ENCODE assay signal across 32 cellular contexts in the genomic region with DNA sequence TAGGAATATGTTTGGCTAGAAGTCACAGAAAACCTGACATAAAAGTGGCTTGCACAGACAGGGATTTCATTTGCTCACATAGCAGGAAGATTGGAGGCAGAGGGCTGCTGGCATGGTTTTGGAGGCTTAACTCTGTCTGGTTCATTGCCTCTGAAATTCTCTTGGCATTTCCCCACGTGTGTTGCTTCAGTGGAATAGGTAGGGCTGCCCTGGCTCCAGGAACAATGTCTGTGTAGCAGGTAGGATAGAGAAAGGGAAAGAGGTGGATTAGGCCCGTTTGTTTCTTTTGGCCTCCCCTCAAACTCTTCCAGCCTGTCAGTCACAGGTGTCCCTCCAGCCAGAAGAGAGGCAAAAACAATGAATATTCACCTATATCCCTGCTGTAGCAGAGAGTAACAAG.
"Had no signal": no experiment of that assay in that cellular context is flagged by ENCODE, and none has a peak within 500 bp of the region (broad histone marks: within the 10 kb centered on the region; RNA-seq: fewer than 3 reads in every experiment).

No MANE protein-coding gene starts in this region.

- H3K4me3 Mint-ChIP-seq: activated CD4-positive, alpha-beta memory T cell treated with anti-CD3 and anti-CD28 coated beads for 36 hours; activated CD4-positive, alpha-beta T cell treated with anti-CD3 and anti-CD28 coated beads for 36 hours; activated CD4-positive, alpha-beta T cell treated with anti-CD3 and anti-CD28 coated beads, Interleukin-2, amount 10 ng/mL, durations not matched to agents 24 days and 14 days; activated CD8-positive, alpha-beta memory T cell treated with anti-CD3 and anti-CD28 coated beads, Interleukin-2, amount 10 ng/mL, durations not matched to agents 7 days and 5 days; activated CD8-positive, alpha-beta T cell treated with anti-CD3 and anti-CD28 coated beads, Interleukin-2, amount 10 ng/mL, durations not matched to agents 7 days and 5 days; activated naive CD4-positive, alpha-beta T cell treated with anti-CD3 and anti-CD28 coated beads for 36 hours; activated naive CD4-positive, alpha-beta T cell treated with anti-CD3 and anti-CD28 coated beads, Interleukin-2, amount 50 U/mL, for 24 hours; activated naive CD8-positive, alpha-beta T cell treated with anti-CD3 and anti-CD28 coated beads for 36 hours; activated naive CD8-positive, alpha-beta T cell treated with anti-CD3 and anti-CD28 coated beads, Interleukin-2, amount 50 U/mL, for 24 hours; activated T-helper 1 cell treated with anti-CD3 and anti-CD28 coated beads, Interleukin-12 subunit alpha, Interleukin-12 subunit beta, Interleukin-2, Interleukin-4 antibody, amounts not matched to agents 30 ng/mL and 10 ng/mL and 1 ng/mL, durations not matched to agents 14 hours and 24 hours and 36 hours; brain; central memory CD8-positive, alpha-beta T cell; effector memory CD8-positive, alpha-beta T cell had no signal

- H3K36me3 Mint-ChIP-seq: activated CD4-positive, alpha-beta memory T cell treated with anti-CD3 and anti-CD28 coated beads for 36 hours; activated CD8-positive, alpha-beta memory T cell treated with anti-CD3 and anti-CD28 coated beads, Interleukin-2, amount 10 ng/mL, durations not matched to agents 7 days and 5 days; activated naive CD4-positive, alpha-beta T cell treated with anti-CD3 and anti-CD28 coated beads, Interleukin-2, amount 50 U/mL, for 24 hours; activated naive CD8-positive, alpha-beta T cell treated with anti-CD3 and anti-CD28 coated beads for 36 hours; brain had no signal

- H3K36me3 ChIP-seq: adrenal gland, breast epithelium, esophagus squamous epithelium, gastroesophageal sphincter had no signal

- H3K27ac ChIP-seq: adrenal gland, breast epithelium, coronary artery, gastroesophageal sphincter had no signal

- H3K9me3 Mint-ChIP-seq: activated CD4-positive, alpha-beta memory T cell treated with anti-CD3 and anti-CD28 coated beads for 36 hours; activated CD4-positive, alpha-beta T cell treated with anti-CD3 and anti-CD28 coated beads, Interleukin-2, amount 10 ng/mL, durations not matched to agents 24 days and 14 days; activated naive CD4-positive, alpha-beta T cell treated with anti-CD3 and anti-CD28 coated beads for 36 hours; activated naive CD4-positive, alpha-beta T cell treated with anti-CD3 and anti-CD28 coated beads, Interleukin-2, amount 50 U/mL, for 24 hours; activated naive CD8-positive, alpha-beta T cell treated with anti-CD3 and anti-CD28 coated beads for 36 hours; activated naive CD8-positive, alpha-beta T cell treated with anti-CD3 and anti-CD28 coated beads, Interleukin-2, amount 50 U/mL, for 24 hours; activated T-helper 1 cell treated with anti-CD3 and anti-CD28 coated beads, Interleukin-12 subunit alpha, Interleukin-12 subunit beta, Interleukin-2, Interleukin-4 antibody, amounts not matched to agents 30 ng/mL and 10 ng/mL and 1 ng/mL, durations not matched to agents 14 hours and 24 hours and 36 hours; activated T-helper 2 cell treated with anti-CD3 and anti-CD28 coated beads, Interferon-gamma antibody, Interleukin-2, Interleukin-4, amounts not matched to agents 10 μg/mL and 5 μg/mL and 100 μg/mL, durations not matched to agents 14 hours and 24 hours and 36 hours; brain; central memory CD8-positive, alpha-beta T cell; effector memory CD8-positive, alpha-beta T cell had no signal

- H3K9me3 ChIP-seq: adrenal gland, breast epithelium, esophagus squamous epithelium, gastroesophageal sphincter had no signal

- ATAC-seq: activated CD4-positive, alpha-beta T cell treated with anti-CD3 and anti-CD28 coated beads for 36 hours; activated CD8-positive, alpha-beta memory T cell treated with anti-CD3 and anti-CD28 coated beads, Interleukin-2, amount 10 ng/mL, durations not matched to agents 7 days and 5 days; activated CD8-positive, alpha-beta T cell treated with anti-CD3 and anti-CD28 coated beads, Interleukin-2, amount 10 ng/mL, durations not matched to agents 7 days and 5 days; activated naive CD8-positive, alpha-beta T cell treated with anti-CD3 and anti-CD28 coated beads, Interleukin-2, amount 50 U/mL, for 24 hours; effector memory CD8-positive, alpha-beta T cell; gastroesophageal sphincter had no signal

- DNase-seq: activated CD4-positive, alpha-beta memory T cell treated with anti-CD3 and anti-CD28 coated beads for 36 hours; activated CD4-positive, alpha-beta T cell treated with anti-CD3 and anti-CD28 coated beads for 36 hours; activated CD4-positive, alpha-beta T cell treated with anti-CD3 and anti-CD28 coated beads, Interleukin-2, amount 10 ng/mL, durations not matched to agents 24 days and 14 days; activated CD4-positive, CD25-positive, alpha-beta regulatory T cell; activated CD4-positive, CD25-positive, alpha-beta regulatory T cell treated with anti-CD3 and anti-CD28 coated beads, Interleukin-2, amount 50 U/mL, for 72 hours; activated CD8-positive, alpha-beta memory T cell treated with anti-CD3 and anti-CD28 coated beads, Interleukin-2, amount 10 ng/mL, durations not matched to agents 7 days and 5 days; activated CD8-positive, alpha-beta memory T cell treated with anti-CD3 and anti-CD28 coated beads, Interleukin-2, amount 50 U/mL, for 4 hours; activated CD8-positive, alpha-beta T cell treated with anti-CD3 and anti-CD28 coated beads, Interleukin-2, amount 10 ng/mL, durations not matched to agents 7 days and 5 days; activated effector memory CD4-positive, alpha-beta T cell treated with anti-CD3 and anti-CD28 coated beads, Interleukin-2, amount 50 U/mL, for 16 hours; activated naive CD4-positive, alpha-beta T cell treated with anti-CD3 and anti-CD28 coated beads for 36 hours; activated naive CD8-positive, alpha-beta T cell treated with anti-CD3 and anti-CD28 coated beads for 36 hours; activated naive CD8-positive, alpha-beta T cell treated with anti-CD3 and anti-CD28 coated beads, Interleukin-2, amount 50 U/mL, for 24 hours; activated T-cell treated with anti-CD3 and anti-CD28 coated beads, Interleukin-2, amount 50 U/mL, for 1 hour; activated T-cell treated with anti-CD3 and anti-CD28 coated beads, Interleukin-2, amount 50 U/mL, for 48 hours; adrenal gland; amygdala; aorta; dermis blood vessel endothelial cell; effector CD4-positive, alpha-beta T cell; effector memory CD8-positive, alpha-beta T cell; erythroblast; esophagus squamous epithelium; foreskin melanocyte; T-helper 2 cell had no signal

- H3K27me3 ChIP-seq: adrenal gland, breast epithelium, gastroesophageal sphincter had no signal

- H3K4me3 ChIP-seq: adrenal gland, breast epithelium, coronary artery, esophagus squamous epithelium, gastroesophageal sphincter had no signal

- H3K4me1 ChIP-seq: adrenal gland, breast epithelium had no signal

- H3K27ac Mint-ChIP-seq: activated CD4-positive, alpha-beta memory T cell treated with anti-CD3 and anti-CD28 coated beads for 36 hours; activated CD4-positive, alpha-beta T cell treated with anti-CD3 and anti-CD28 coated beads for 36 hours; activated CD4-positive, alpha-beta T cell treated with anti-CD3 and anti-CD28 coated beads, Interleukin-2, amount 10 ng/mL, durations not matched to agents 24 days and 14 days; activated CD8-positive, alpha-beta memory T cell treated with anti-CD3 and anti-CD28 coated beads, Interleukin-2, amount 10 ng/mL, durations not matched to agents 7 days and 5 days; activated CD8-positive, alpha-beta T cell treated with anti-CD3 and anti-CD28 coated beads, Interleukin-2, amount 10 ng/mL, durations not matched to agents 7 days and 5 days; activated naive CD4-positive, alpha-beta T cell treated with anti-CD3 and anti-CD28 coated beads for 36 hours; activated naive CD4-positive, alpha-beta T cell treated with anti-CD3 and anti-CD28 coated beads, Interleukin-2, amount 50 U/mL, for 24 hours; activated naive CD8-positive, alpha-beta T cell treated with anti-CD3 and anti-CD28 coated beads for 36 hours; activated naive CD8-positive, alpha-beta T cell treated with anti-CD3 and anti-CD28 coated beads, Interleukin-2, amount 50 U/mL, for 24 hours; activated T-helper 1 cell treated with anti-CD3 and anti-CD28 coated beads, Interleukin-12 subunit alpha, Interleukin-12 subunit beta, Interleukin-2, Interleukin-4 antibody, amounts not matched to agents 30 ng/mL and 10 ng/mL and 1 ng/mL, durations not matched to agents 14 hours and 24 hours and 36 hours; activated T-helper 2 cell treated with anti-CD3 and anti-CD28 coated beads, Interferon-gamma antibody, Interleukin-2, Interleukin-4, amounts not matched to agents 10 μg/mL and 5 μg/mL and 100 μg/mL, durations not matched to agents 14 hours and 24 hours and 36 hours; brain; effector memory CD8-positive, alpha-beta T cell had no signal
